In genomic region chr2:8380573-8380972, GRCh38 we compare ENCODE assay signal across 11 cellular contexts.
DNase-seq lines count a peak whose midpoint lies in the region; ATAC-seq and TF ChIP-seq lines count a peak whose summit lies in the region.
"Had no signal": no experiment of that assay in that cellular context is flagged by ENCODE, and none has a peak within 500 bp of the region (broad histone marks: within the 10 kb centered on the region; RNA-seq: fewer than 3 reads in every experiment).

No MANE protein-coding gene starts in this region.

- no peaks in the 10 kb centered on the region for H3K36me3 ChIP-seq in gastrocnemius medialis
- H3K36me3 ChIP-seq: adrenal gland had no signal

- H3K36me3 Mint-ChIP-seq in activated CD8-positive, alpha-beta memory T cell treated with anti-CD3 and anti-CD28 coated beads, Interleukin-2, amount 10 ng/mL, durations not matched to agents 7 days and 5 days, result peaks cover 4% of the 10 kb centered on the region

- in situ Hi-C loops in gastrocnemius medialis (cut with MboI; ENCODE audit: low sequenced_read_pairs in 4 of 4), result no loop called here

- no peaks in the 10 kb centered on the region for H3K9me3 ChIP-seq in gastrocnemius medialis
- H3K9me3 ChIP-seq: adrenal gland had no signal

- intact Hi-C loops in gastrocnemius medialis (cut with DNase I; ENCODE audit: low total_unique reads), result no loop called here

- DNase-seq in activated CD8-positive, alpha-beta memory T cell treated with anti-CD3 and anti-CD28 coated beads, Interleukin-2, amount 10 ng/mL, durations not matched to agents 7 days and 5 days, result no peak
- DNase-seq in activated CD8-positive, alpha-beta memory T cell treated with anti-CD3 and anti-CD28 coated beads, Interleukin-2, amount 50 U/mL, for 48 hours, result no peak
- DNase-seq in gastrocnemius medialis (no peak), NCI-H1092 (lab: John Stamatoyannopoulos, UW) (no peak), GM19238 (ENCODE audit: insufficient read length, low spot score) (no peak)
- no peak for DNase-seq in activated naive CD4-positive, alpha-beta T cell treated with Interleukin-2 at 50 U/mL for 16 hours
- DNase-seq: DMS79 treated with DMSO at 0.1 percent for 48 hours; effector CD4-positive, alpha-beta T cell had no signal

- no peak for ATAC-seq in activated CD8-positive, alpha-beta memory T cell treated with anti-CD3 and anti-CD28 coated beads, Interleukin-2, amount 10 ng/mL, durations not matched to agents 7 days and 5 days
- peak; percentile 65 for ATAC-seq in GM21737 (IDR thresholded peaks at IDR 0.05; ENCODE audit: unreplicated experiment)
- peak; percentile 73 for ATAC-seq in HG03460 (IDR thresholded peaks at IDR 0.05; ENCODE audit: unreplicated experiment)
- ATAC-seq in gastrocnemius medialis, result no peak

- no peak overlapping the region for H3K4me3 ChIP-seq in gastrocnemius medialis
- H3K4me3 ChIP-seq: adrenal gland had no signal

- peaks cover 2% of the 10 kb centered on the region for H3K27me3 Mint-ChIP-seq in activated CD8-positive, alpha-beta memory T cell treated with anti-CD3 and anti-CD28 coated beads, Interleukin-2, amount 10 ng/mL, durations not matched to agents 7 days and 5 days

- no peaks in the 10 kb centered on the region for H3K27me3 ChIP-seq in gastrocnemius medialis
- H3K27me3 ChIP-seq: adrenal gland had no signal

- no peak for TF ChIP-seq POLR2A in gastrocnemius medialis (IDR thresholded peaks at IDR 0.05)

- no peaks in the 10 kb centered on the region for H3K9me3 Mint-ChIP-seq in activated CD8-positive, alpha-beta memory T cell treated with anti-CD3 and anti-CD28 coated beads, Interleukin-2, amount 10 ng/mL, durations not matched to agents 7 days and 5 days (ENCODE audit: low read depth)

- H3K27ac ChIP-seq in gastrocnemius medialis, result peak overlapping the region; percentile 32 to 70 (median 48)
- H3K27ac ChIP-seq: adrenal gland had no signal

- H3K4me1 Mint-ChIP-seq in activated CD8-positive, alpha-beta memory T cell treated with anti-CD3 and anti-CD28 coated beads, Interleukin-2, amount 10 ng/mL, durations not matched to agents 7 days and 5 days, result peaks cover 36% of the 10 kb centered on the region

- peaks cover 0 to 5% of the 10 kb centered on the region in 2 donors for H3K4me1 ChIP-seq in gastrocnemius medialis
- H3K4me1 ChIP-seq: adrenal gland had no signal

- H3K27ac Mint-ChIP-seq in activated CD8-positive, alpha-beta memory T cell treated with anti-CD3 and anti-CD28 coated beads, Interleukin-2, amount 10 ng/mL, durations not matched to agents 7 days and 5 days, result peak overlapping the region; percentile 25

- no peak for TF ChIP-seq CTCF in gastrocnemius medialis (IDR thresholded peaks at IDR 0.05 in 4 of 5, conservative IDR thresholded peaks at IDR 0.05 in 1 of 5)

- H3K4me3 Mint-ChIP-seq in activated CD8-positive, alpha-beta memory T cell treated with anti-CD3 and anti-CD28 coated beads, Interleukin-2, amount 10 ng/mL, durations not matched to agents 7 days and 5 days, result no peak overlapping the region

- CTCF ChIA-PET in activated CD8-positive, alpha-beta memory T cell treated with anti-CD3 and anti-CD28 coated beads, Interleukin-2, amount 10 ng/mL, durations not matched to agents 7 days and 5 days (lab: Charles Lee), result interaction anchor here (0.7 kb wide), 1 partner anchor 43 kb away, joined by 3 read pairs; no protein-coding TSS in a partner anchor

Comparison
In these comparisons a context has a peak if more than half of its experiments do, and no peak if none do; other contexts are left out.
1. ATAC-seq: peak in GM21737 (single experiment) and HG03460 (single experiment); none in activated CD8-positive, alpha-beta memory T cell treated with anti-CD3 and anti-CD28 coated beads, Interleukin-2, amount 10 ng/mL, durations not matched to agents 7 days and 5 days (single experiment) and gastrocnemius medialis (0 of 2).